Comparison of ENCODE assay signal across 9 cellular contexts in the genomic region with DNA sequence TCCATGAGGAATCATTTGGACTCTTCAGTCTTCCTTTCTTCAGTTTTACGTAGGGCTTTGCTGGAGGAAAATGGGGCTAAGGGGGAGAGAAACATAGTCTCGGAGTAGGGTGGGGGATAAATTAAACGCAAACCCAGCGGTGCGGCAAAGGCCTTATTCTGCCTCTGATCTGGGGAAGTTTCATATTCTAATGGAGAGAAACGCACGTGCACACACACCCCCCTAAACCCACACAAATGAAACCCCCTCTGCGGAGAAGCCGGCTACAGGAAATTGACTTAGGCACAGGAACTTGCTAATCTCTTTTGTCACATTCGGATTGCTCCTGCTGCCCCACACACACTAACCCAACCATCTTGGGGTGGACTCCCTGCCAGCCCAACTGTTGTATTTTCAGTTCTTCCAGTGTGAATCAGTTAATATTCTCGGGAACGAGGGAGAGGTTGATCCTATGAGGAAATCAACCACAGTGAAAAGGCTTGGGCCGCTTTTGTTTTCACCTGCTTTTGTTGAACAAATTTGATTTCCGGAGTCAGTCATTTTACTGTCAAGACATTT. TPM values are rescaled to one million over a fixed set of nuclear protein-coding genes. Genes with fewer than 3 reads are reported as not detected.
DNase-seq lines count a peak whose midpoint lies in the region; ATAC-seq and TF ChIP-seq lines count a peak whose summit lies in the region.
"Had no signal": no experiment of that assay in that cellular context is flagged by ENCODE, and none has a peak within 500 bp of the region (broad histone marks: within the 10 kb centered on the region; RNA-seq: fewer than 3 reads in every experiment).

A gene with protein sequence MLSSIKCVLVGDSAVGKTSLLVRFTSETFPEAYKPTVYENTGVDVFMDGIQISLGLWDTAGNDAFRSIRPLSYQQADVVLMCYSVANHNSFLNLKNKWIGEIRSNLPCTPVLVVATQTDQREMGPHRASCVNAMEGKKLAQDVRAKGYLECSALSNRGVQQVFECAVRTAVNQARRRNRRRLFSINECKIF (plus strand): TSS at position 308 of the 558 bp plus-strand sequence. CDS start 46,356 bp downstream, outside the sequence.

- no peak for TF ChIP-seq CTCF in endothelial cell (IDR thresholded peaks at IDR 0.05; ENCODE audit: unreplicated experiment)
- TF ChIP-seq CTCF in PC-3 (conservative IDR thresholded peaks at IDR 0.05; ENCODE audit: low read depth, low read length): no peak

- H3K9me2 ChIP-seq in PC-3 (replicated peaks; ENCODE audit: low read length): no peaks in the 10 kb centered on the region

- intact Hi-C loops in PC-3 (cut with micrococcal nuclease): no loop called here

- H3K4me1 ChIP-seq in PC-3 (ENCODE audit: insufficient read depth, low read length): peaks cover 26% of the 10 kb centered on the region

- peaks cover 47% of the 10 kb centered on the region for H3K4me1 Mint-ChIP-seq in endothelial cell (ENCODE audit: unreplicated experiment)

- H3K36me3 ChIP-seq in PC-3 (ENCODE audit: low read depth, low read length): no peaks in the 10 kb centered on the region

- CTCF ChIA-PET in PC-3 (lab: Charles Lee): no interaction called here

- peaks cover 7% of the 10 kb centered on the region for H3K27me3 Mint-ChIP-seq in endothelial cell (ENCODE audit: unreplicated experiment)

- H3K9me3 Mint-ChIP-seq in endothelial cell (ENCODE audit: unreplicated experiment): no peaks in the 10 kb centered on the region

- H3F3A ChIP-seq in PC-3 (ENCODE audit: low read length, unreplicated experiment): no peaks in the 10 kb centered on the region

- no peaks in the 10 kb centered on the region for H3K9me3 ChIP-seq in PC-3 (ENCODE audit: low read length)
- H3K9me3 ChIP-seq: A549 had no signal

- no peaks in the 10 kb centered on the region for H3K27me3 ChIP-seq in PC-3 (ENCODE audit: low read length)

- no peak within 1 kb of the TSS for H2AFZ ChIP-seq in PC-3 (ENCODE audit: low read length)

- BruUV-seq in PC-3 (replicated peaks; lab: Mats Ljungman, UMichigan): no TSS peak

- H3K79me2 ChIP-seq in PC-3 (ENCODE audit: low read length): no peaks in the 10 kb centered on the region

- no peak within 1 kb of the TSS for H3K4me3 ChIP-seq in PC-3 (ENCODE audit: low read length)
- H3K4me3 ChIP-seq: A549 had no signal

- H3K9ac ChIP-seq in PC-3 (ENCODE audit: low read length): no peak within 1 kb of the TSS

- ATAC-seq in PC-3 (no peak), GM21529 (IDR thresholded peaks at IDR 0.05; ENCODE audit: unreplicated experiment) (no peak)
- ATAC-seq: A549 had no signal

- POLR2A ChIA-PET in PC-3 (lab: Charles Lee; ENCODE audit: unreplicated experiment): no interaction called here

- peak within 1 kb of the TSS; percentile 99 for H3K27ac Mint-ChIP-seq in endothelial cell (ENCODE audit: unreplicated experiment)

- peak; percentile 43 to 51 for DNase-seq in activated CD8-positive, alpha-beta memory T cell treated with anti-CD3 and anti-CD28 coated beads for 1 hour (ENCODE audit: extremely low read depth in 1 of 2, low read depth in 1 of 2)
- DNase-seq in activated CD8-positive, alpha-beta memory T cell treated with anti-CD3 and anti-CD28 coated beads, Interleukin-2, amount 50 U/mL, for 48 hours: no peak
- DNase-seq in activated CD4-positive, CD25-positive, alpha-beta regulatory T cell treated with anti-CD3 and anti-CD28 coated beads, Interleukin-2, amount 50 U/mL, for 72 hours: peak; percentile 55
- DNase-seq in endothelial cell (ENCODE audit: low spot score) (peak; percentile 13), PC-3 (no peak), RKO (ENCODE audit: low spot score) (no peak)
- peak; percentile 54 to 69 for DNase-seq in stimulated activated CD8-positive, alpha-beta memory T cell treated with anti-CD3 and anti-CD28 coated beads, Interleukin-15, amount 100 ng/mL, for 4 hours (ENCODE audit: low read depth in 2 of 2)

- no peaks in the 10 kb centered on the region for H4K20me1 ChIP-seq in PC-3 (ENCODE audit: low read length)

- no peak within 1 kb of the TSS for H3K27ac ChIP-seq in PC-3 (ENCODE audit: low read length)

- peak within 1 kb of the TSS; percentile 89 for H3K4me3 Mint-ChIP-seq in endothelial cell (ENCODE audit: unreplicated experiment)

- no peak within 1 kb of the TSS for H3K4me2 ChIP-seq in PC-3 (ENCODE audit: low read length)
- H3K4me2 ChIP-seq: A549 had no signal

- H3K36me3 Mint-ChIP-seq in endothelial cell (ENCODE audit: low read depth, unreplicated experiment): no peaks in the 10 kb centered on the region

RNA-seq across cellular contexts. Expression of the gene that starts here (rescaled TPM):
- total RNA-seq in endothelial cell (ENCODE audit: unreplicated experiment) (20.4 TPM), PC-3 (2014; rRNA removed) (0.12 TPM in 1 of 2 replicates, not detected in the other)

Comparison
In these comparisons a context has a peak if more than half of its experiments do, and no peak if none do; other contexts are left out.
1. RNA of the gene that starts here (total RNA-seq): 20.4 TPM in endothelial cell (single experiment); 0.12 TPM in PC-3; every median in the first group is over 10 times any median in the second.
2. DNase-seq: peak in activated CD8-positive, alpha-beta memory T cell treated with anti-CD3 and anti-CD28 coated beads for 1 hour (2 of 2), activated CD4-positive, CD25-positive, alpha-beta regulatory T cell treated with anti-CD3 and anti-CD28 coated beads, Interleukin-2, amount 50 U/mL, for 72 hours (single experiment), endothelial cell (single experiment) and stimulated activated CD8-positive, alpha-beta memory T cell treated with anti-CD3 and anti-CD28 coated beads, Interleukin-15, amount 100 ng/mL, for 4 hours (2 of 2); none in activated CD8-positive, alpha-beta memory T cell treated with anti-CD3 and anti-CD28 coated beads, Interleukin-2, amount 50 U/mL, for 48 hours (single experiment), PC-3 (single experiment) and RKO (single experiment).